1 cellular context compared by ENCODE assay signal in the genomic region with DNA sequence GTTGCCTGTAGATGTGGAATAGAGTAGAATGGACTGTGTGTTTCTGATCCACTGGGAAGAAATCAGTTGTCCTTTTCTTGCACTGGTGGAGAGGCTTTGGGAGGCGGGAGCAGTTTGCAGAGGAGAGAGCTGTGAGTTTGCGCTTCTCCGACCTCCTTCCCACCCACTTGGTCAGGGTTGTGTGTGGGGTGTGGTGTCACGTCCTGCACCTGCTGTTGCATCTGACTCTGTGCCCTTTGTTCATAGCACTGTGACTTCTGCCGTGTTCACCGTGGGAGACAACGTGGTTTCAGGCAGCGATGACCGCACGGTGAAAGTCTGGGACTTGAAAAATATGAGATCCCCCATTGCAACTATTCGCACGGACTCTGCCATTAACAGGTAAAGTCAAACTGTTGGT.
TF ChIP-seq lines count a peak whose summit lies in the region.

No MANE protein-coding gene starts in this region.

TF ChIP-seq in WTC11, 78 proteins besides CTCF, POLR2A, EP300 and RAD21 (continued from another document):
- TF ChIP-seq, protein P1, sequence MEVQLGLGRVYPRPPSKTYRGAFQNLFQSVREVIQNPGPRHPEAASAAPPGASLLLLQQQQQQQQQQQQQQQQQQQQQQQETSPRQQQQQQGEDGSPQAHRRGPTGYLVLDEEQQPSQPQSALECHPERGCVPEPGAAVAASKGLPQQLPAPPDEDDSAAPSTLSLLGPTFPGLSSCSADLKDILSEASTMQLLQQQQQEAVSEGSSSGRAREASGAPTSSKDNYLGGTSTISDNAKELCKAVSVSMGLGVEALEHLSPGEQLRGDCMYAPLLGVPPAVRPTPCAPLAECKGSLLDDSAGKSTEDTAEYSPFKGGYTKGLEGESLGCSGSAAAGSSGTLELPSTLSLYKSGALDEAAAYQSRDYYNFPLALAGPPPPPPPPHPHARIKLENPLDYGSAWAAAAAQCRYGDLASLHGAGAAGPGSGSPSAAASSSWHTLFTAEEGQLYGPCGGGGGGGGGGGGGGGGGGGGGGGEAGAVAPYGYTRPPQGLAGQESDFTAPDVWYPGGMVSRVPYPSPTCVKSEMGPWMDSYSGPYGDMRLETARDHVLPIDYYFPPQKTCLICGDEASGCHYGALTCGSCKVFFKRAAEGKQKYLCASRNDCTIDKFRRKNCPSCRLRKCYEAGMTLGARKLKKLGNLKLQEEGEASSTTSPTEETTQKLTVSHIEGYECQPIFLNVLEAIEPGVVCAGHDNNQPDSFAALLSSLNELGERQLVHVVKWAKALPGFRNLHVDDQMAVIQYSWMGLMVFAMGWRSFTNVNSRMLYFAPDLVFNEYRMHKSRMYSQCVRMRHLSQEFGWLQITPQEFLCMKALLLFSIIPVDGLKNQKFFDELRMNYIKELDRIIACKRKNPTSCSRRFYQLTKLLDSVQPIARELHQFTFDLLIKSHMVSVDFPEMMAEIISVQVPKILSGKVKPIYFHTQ (CRISPR knock-in tag; IDR thresholded peaks at IDR 0.05) = no peak
- TF ChIP-seq SMAD3 (CRISPR knock-in tag; IDR thresholded peaks at IDR 0.05; ENCODE audit: borderline replicate concordance) = no peak
- TF ChIP-seq, protein P2, sequence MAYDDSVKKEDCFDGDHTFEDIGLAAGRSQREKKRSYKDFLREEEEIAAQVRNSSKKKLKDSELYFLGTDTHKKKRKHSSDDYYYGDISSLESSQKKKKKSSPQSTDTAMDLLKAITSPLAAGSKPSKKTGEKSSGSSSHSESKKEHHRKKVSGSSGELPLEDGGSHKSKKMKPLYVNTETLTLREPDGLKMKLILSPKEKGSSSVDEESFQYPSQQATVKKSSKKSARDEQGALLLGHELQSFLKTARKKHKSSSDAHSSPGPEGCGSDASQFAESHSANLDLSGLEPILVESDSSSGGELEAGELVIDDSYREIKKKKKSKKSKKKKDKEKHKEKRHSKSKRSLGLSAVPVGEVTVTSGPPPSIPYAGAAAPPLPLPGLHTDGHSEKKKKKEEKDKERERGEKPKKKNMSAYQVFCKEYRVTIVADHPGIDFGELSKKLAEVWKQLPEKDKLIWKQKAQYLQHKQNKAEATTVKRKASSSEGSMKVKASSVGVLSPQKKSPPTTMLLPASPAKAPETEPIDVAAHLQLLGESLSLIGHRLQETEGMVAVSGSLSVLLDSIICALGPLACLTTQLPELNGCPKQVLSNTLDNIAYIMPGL (CRISPR knock-in tag; IDR thresholded peaks at IDR 0.05) = no peak
- TF ChIP-seq, protein P3, sequence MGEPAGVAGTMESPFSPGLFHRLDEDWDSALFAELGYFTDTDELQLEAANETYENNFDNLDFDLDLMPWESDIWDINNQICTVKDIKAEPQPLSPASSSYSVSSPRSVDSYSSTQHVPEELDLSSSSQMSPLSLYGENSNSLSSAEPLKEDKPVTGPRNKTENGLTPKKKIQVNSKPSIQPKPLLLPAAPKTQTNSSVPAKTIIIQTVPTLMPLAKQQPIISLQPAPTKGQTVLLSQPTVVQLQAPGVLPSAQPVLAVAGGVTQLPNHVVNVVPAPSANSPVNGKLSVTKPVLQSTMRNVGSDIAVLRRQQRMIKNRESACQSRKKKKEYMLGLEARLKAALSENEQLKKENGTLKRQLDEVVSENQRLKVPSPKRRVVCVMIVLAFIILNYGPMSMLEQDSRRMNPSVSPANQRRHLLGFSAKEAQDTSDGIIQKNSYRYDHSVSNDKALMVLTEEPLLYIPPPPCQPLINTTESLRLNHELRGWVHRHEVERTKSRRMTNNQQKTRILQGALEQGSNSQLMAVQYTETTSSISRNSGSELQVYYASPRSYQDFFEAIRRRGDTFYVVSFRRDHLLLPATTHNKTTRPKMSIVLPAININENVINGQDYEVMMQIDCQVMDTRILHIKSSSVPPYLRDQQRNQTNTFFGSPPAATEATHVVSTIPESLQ (CRISPR knock-in tag; IDR thresholded peaks at IDR 0.05) = no peak
- no peak for TF ChIP-seq TP53 (CRISPR knock-in tag; IDR thresholded peaks at IDR 0.05)
- TF ChIP-seq ZNF671 (CRISPR knock-in tag; IDR thresholded peaks at IDR 0.05) = no peak
- TF ChIP-seq FOXJ3 (CRISPR knock-in tag; IDR thresholded peaks at IDR 0.05; ENCODE audit: borderline replicate concordance) = no peak
